18 cellular contexts compared by ENCODE assay signal in the genomic region with DNA sequence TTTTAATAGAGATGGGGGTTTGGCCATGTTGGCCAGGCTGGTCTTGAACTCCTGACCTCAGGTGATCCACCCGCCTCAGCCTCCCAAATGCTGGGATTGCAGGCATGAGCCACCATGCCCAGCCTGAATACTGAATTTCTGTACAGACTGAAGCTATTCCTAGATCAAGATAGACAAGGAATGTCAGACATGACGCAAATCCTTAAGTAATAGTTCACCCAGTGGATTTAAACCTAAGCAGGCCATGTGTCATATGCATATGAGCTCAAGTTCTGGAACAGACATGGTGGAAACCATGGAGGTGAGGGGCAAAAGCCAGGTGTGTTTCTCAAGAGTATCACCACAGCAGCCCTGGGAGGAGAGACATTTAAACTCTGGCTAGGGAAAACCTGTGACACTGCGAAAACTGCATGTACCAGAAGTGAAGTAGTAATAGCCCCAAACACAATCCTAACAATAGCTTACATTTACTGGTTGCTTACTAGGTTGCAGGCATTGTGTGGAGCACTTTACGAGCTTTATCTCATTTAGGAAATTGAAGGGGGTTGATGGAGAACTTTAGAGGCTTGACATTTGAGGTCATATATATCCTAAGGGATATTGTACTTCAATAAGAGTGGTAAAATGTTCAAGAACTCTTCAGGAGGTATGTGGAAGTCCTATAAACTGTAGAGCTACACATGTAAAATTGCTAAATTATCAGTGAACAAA.
"Had no signal": no experiment of that assay in that cellular context is flagged by ENCODE, and none has a peak within 500 bp of the region (broad histone marks: within the 10 kb centered on the region; RNA-seq: fewer than 3 reads in every experiment).

No MANE protein-coding gene starts in this region.

- H3K36me3 Mint-ChIP-seq: natural killer cell had no signal

- ATAC-seq: esophagus mucosa, mucosa of descending colon, natural killer cell, psoas muscle, upper lobe of right lung had no signal

- H3K27ac Mint-ChIP-seq: natural killer cell had no signal

- H3K4me3 ChIP-seq: hepatocyte, mucosa of descending colon, psoas muscle, tibial artery, upper lobe of right lung had no signal

- H3K4me3 Mint-ChIP-seq: central memory CD8-positive, alpha-beta T cell; natural killer cell had no signal

- H3K36me3 ChIP-seq: tibial artery, upper lobe of right lung had no signal

- H2AFZ ChIP-seq: hepatocyte had no signal

- H3K27ac ChIP-seq: hepatocyte, psoas muscle, tibial artery, upper lobe of right lung had no signal

- H3K4me1 ChIP-seq: psoas muscle, upper lobe of right lung had no signal

- H3K9me3 Mint-ChIP-seq: central memory CD8-positive, alpha-beta T cell; natural killer cell had no signal

- H3K27me3 ChIP-seq: hepatocyte, tibial artery, upper lobe of right lung had no signal

- DNase-seq: cortex of kidney; effector memory CD4-positive, alpha-beta T cell; foreskin fibroblast; kidney; left cardiac atrium; mammary epithelial cell; mucosa of descending colon; natural killer cell; psoas muscle; retina; stimulated activated CD4-positive, alpha-beta T cell treated with anti-CD3 and anti-CD28 coated beads, Interleukin-12 subunit alpha, Interleukin-12 subunit beta, amount 100 ng/mL, for 4 hours; stimulated activated CD4-positive, alpha-beta T cell treated with anti-CD3 and anti-CD28 coated beads, Interleukin-2, amount 100 ng/mL, for 48 hours; stimulated activated naive CD4-positive, alpha-beta T cell treated with Interleukin-2 at 50 U/mL for 16 hours; tibial artery; upper lobe of right lung had no signal

- H3K4me2 ChIP-seq: hepatocyte had no signal

- H3K79me2 ChIP-seq: hepatocyte had no signal

- H3K9me3 ChIP-seq: mucosa of descending colon, psoas muscle, tibial artery, upper lobe of right lung had no signal
